ENCODE assay signal across 1 cellular context in genomic region chr17:42928714-42929496, GRCh38.
TF ChIP-seq lines count a peak whose summit lies in the region.

No MANE protein-coding gene starts in this region.

TF ChIP-seq in K562, 482 proteins besides CTCF, POLR2A, EP300 and RAD21 (continues in another document):
- TF ChIP-seq CXXC5 (CRISPR knock-in tag; IDR thresholded peaks at IDR 0.05) (peak; percentile 33), TCF3 (CRISPR knock-in tag; IDR thresholded peaks at IDR 0.05) (0 out of 2 replicates have a peak, but pooled peaks have one; percentile 7), ZNF263 (CRISPR knock-in tag; IDR thresholded peaks at IDR 0.05; ENCODE audit: borderline replicate concordance) (peak; percentile 76), NR4A1 (CRISPR knock-in tag; IDR thresholded peaks at IDR 0.05) (no peak), NR4A1 (tag; IDR thresholded peaks at IDR 0.05) (peak; percentile 59; the same call in 1 of the 2 replicates), COPS2 (conservative IDR thresholded peaks at IDR 0.05) (no peak), CGGBP1 (CRISPR knock-in tag; IDR thresholded peaks at IDR 0.05) (0 out of 2 replicates have a peak, but pooled peaks have one; percentile 13), THRA (IDR thresholded peaks at IDR 0.05) (no peak), SMC3 (conservative IDR thresholded peaks at IDR 0.05; ENCODE audit: insufficient read depth, low read depth, low read length) (peak; percentile 63; the same call in 1 of the 2 replicates), MAFG (tag; conservative IDR thresholded peaks at IDR 0.05) (peak; percentile 99), E2F8 (IDR thresholded peaks at IDR 0.05; ENCODE audit: low read depth, partially characterized antibody) (peak; percentile 39), MIER1 (IDR thresholded peaks at IDR 0.05; ENCODE audit: low read depth) (peak; percentile 63; the same call in 1 of the 2 replicates), TOE1 (IDR thresholded peaks at IDR 0.05; ENCODE audit: borderline replicate concordance) (peak; percentile 58), TOE1 (CRISPR knock-in tag; IDR thresholded peaks at IDR 0.05; ENCODE audit: borderline replicate concordance, low read depth) (no peak), SMAD4 (CRISPR knock-in tag; conservative IDR thresholded peaks at IDR 0.05) (peak; percentile 40; the same call in 1 of the 2 replicates), IFI16 (CRISPR knock-in tag; IDR thresholded peaks at IDR 0.05) (no peak), THRAP3 (IDR thresholded peaks at IDR 0.05; ENCODE audit: borderline replicate concordance) (no peak), TEAD1 (CRISPR knock-in tag; IDR thresholded peaks at IDR 0.05) (0 out of 4 replicates have a peak, but pooled peaks of 1 of the 2 experiments have one; percentile 47), BCL6 (CRISPR knock-in tag; IDR thresholded peaks at IDR 0.05) (no peak), ZNF740 (CRISPR knock-in tag; IDR thresholded peaks at IDR 0.05) (no peak), ZNF740 (tag; IDR thresholded peaks at IDR 0.05) (no peak), FOXJ2 (tag; IDR thresholded peaks at IDR 0.05) (peak; percentile 93), FOS (IDR thresholded peaks at IDR 0.05; ENCODE audit: extremely low read depth, insufficient read length) (no peak), E4F1 (CRISPR knock-in tag; IDR thresholded peaks at IDR 0.05; ENCODE audit: borderline replicate concordance) (no peak), GATAD2A (IDR thresholded peaks at IDR 0.05) (peak; percentile 74), CREM (IDR thresholded peaks at IDR 0.05; ENCODE audit: low read depth) (peak; percentile 50; the same call in 1 of the 2 replicates), CBX3 (IDR thresholded peaks at IDR 0.05; ENCODE audit: borderline replicate concordance in 1 of 2, low read length in 2 of 2) (peak in 1 of 2 experiments; percentile 60; a peak in 1 of 3 replicates), ZBTB7A (IDR thresholded peaks at IDR 0.05; ENCODE audit: borderline replicate concordance, control insufficient read depth, low read depth, low read length) (no peak), RFX7 (CRISPR knock-in tag; IDR thresholded peaks at IDR 0.05) (no peak), NFRKB (IDR thresholded peaks at IDR 0.05; ENCODE audit: low read depth) (peak; percentile 90; the same call in 1 of the 2 replicates), BHLHE40 (IDR thresholded peaks at IDR 0.05; ENCODE audit: low read length) (peak; percentile 7; the same call in 1 of the 2 replicates), HMGN3 (IDR thresholded peaks at IDR 0.05; ENCODE audit: borderline replicate concordance, extremely low read depth, insufficient read length, low read depth, low read length) (no peak), POLR2G (IDR thresholded peaks at IDR 0.05; ENCODE audit: low read depth, low read length) (no peak), FIP1L1 (IDR thresholded peaks at IDR 0.05; ENCODE audit: low read depth, low read length, poor library complexity, severe bottlenecking) (no peak), RAD51 (IDR thresholded peaks at IDR 0.05; ENCODE audit: borderline replicate concordance, low read depth) (no peak), POLR2H (tag; IDR thresholded peaks at IDR 0.05; ENCODE audit: low read depth) (no peak), ARID1B (IDR thresholded peaks at IDR 0.05) (peak; percentile 78), NFE2L1 (tag; IDR thresholded peaks at IDR 0.05; ENCODE audit: borderline replicate concordance, low read depth) (peak; percentile 98), U2AF1 (optimal IDR thresholded peaks at IDR 0.05; ENCODE audit: low read depth, low read length) (no peak), KLF13 (tag; IDR thresholded peaks at IDR 0.05; ENCODE audit: borderline replicate concordance, low read depth) (no peak), RBFOX2 (IDR thresholded peaks at IDR 0.05; ENCODE audit: low read depth, low read length) (0 out of 2 replicates have a peak, but pooled peaks have one; percentile 12), SP1 (CRISPR knock-in tag; IDR thresholded peaks at IDR 0.05) (no peak), PRDM10 (IDR thresholded peaks at IDR 0.05; ENCODE audit: partially characterized antibody) (peak; percentile 62), E2F6 (IDR thresholded peaks at IDR 0.05; ENCODE audit: borderline replicate concordance in 1 of 2, extremely low read depth in 1 of 2, insufficient read depth in 1 of 2, insufficient read length in 1 of 2, low read depth in 1 of 2, low read length in 1 of 2, poor library complexity in 1 of 2, severe bottlenecking in 1 of 2) (no peak), ZNF57 (CRISPR knock-in tag; IDR thresholded peaks at IDR 0.05) (no peak), PCBP2 (IDR thresholded peaks at IDR 0.05; ENCODE audit: low read depth, low read length, poor library complexity, severe bottlenecking) (no peak), ZNF217 (CRISPR knock-in tag; IDR thresholded peaks at IDR 0.05) (no peak), E2F4 (CRISPR knock-in tag; IDR thresholded peaks at IDR 0.05; ENCODE audit: low read depth) (no peak), EP400 (IDR thresholded peaks at IDR 0.05) (peak; percentile 64), ZNF77 (CRISPR knock-in tag; IDR thresholded peaks at IDR 0.05) (no peak), HCFC1 (IDR thresholded peaks at IDR 0.05; ENCODE audit: low read depth, low read length) (peak; percentile 18; the same call in 1 of the 2 replicates), SMARCE1 (IDR thresholded peaks at IDR 0.05) (peak; percentile 88), ZKSCAN8 (CRISPR knock-in tag; IDR thresholded peaks at IDR 0.05) (no peak)
